Comparison of ENCODE assay signal across 8 cellular contexts in the genomic region with DNA sequence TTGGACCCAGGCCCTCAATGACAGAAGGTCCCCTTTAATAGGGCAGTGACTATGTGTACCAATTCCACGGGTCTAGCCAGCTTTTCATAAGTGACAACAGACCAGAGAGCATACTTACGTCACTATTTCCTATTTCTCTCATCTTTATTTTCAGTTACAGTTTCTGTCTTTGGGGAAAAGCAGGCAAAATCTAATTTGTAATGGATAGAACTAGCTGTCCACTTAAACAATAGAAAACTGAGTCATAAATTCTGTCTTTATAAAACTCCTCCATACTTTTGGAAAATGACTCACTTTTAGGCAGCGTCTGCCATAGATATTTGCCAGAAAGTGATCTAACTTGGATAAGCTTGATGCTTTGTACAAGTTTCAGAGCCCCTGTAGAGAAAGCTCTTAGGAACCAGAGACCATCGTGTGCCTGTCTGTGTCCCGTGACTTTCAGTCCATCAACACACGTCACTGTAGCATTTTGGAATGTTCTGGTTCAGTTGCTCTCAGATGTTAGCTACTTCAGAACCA.
DNase-seq lines count a peak whose midpoint lies in the region; ATAC-seq, FAIRE-seq and TF ChIP-seq lines count a peak whose summit lies in the region.

No MANE protein-coding gene starts in this region.

- H3K4me3 ChIP-seq in CD4-positive, CD25-positive, alpha-beta regulatory T cell (ENCODE audit: low read depth, low read length), result no peak overlapping the region
- no peak overlapping the region for H3K4me3 ChIP-seq in HUES6 (ENCODE audit: low read depth, low read length)
- H3K4me3 ChIP-seq in esophagus muscularis mucosa, result no peak overlapping the region

- H3K4me1 ChIP-seq in CD4-positive, CD25-positive, alpha-beta regulatory T cell (ENCODE audit: control insufficient read depth, insufficient read depth, low read length, poor library complexity, severe bottlenecking), result peaks cover 12% of the 10 kb centered on the region
- H3K4me1 ChIP-seq in HUES6 (ENCODE audit: control insufficient read depth, insufficient read depth, low read length), result peaks cover 41% of the 10 kb centered on the region
- no peaks in the 10 kb centered on the region for H3K4me1 ChIP-seq in esophagus muscularis mucosa

- H3K27ac ChIP-seq in CD4-positive, CD25-positive, alpha-beta regulatory T cell (ENCODE audit: insufficient read depth, low read length, poor library complexity, severe bottlenecking), result peak overlapping the region; percentile 49
- H3K27ac ChIP-seq in HUES6 (ENCODE audit: low read depth, low read length) (0 out of 2 replicates have a peak overlapping the region, but pooled peaks have one; percentile 32), esophagus muscularis mucosa (replicated peaks in 1 of 4) (peak overlapping the region; percentile 46 to 65 (median 50))

- WGBS in esophagus muscularis mucosa, result 35% methylated on average over 6 of the region's 6 CpGs

- intact Hi-C loops in esophagus muscularis mucosa (cut with DNase I), result no loop called here

- peaks cover 55 to 83% (median 65%) of the 10 kb centered on the region in 4 donors for H3K4me1 Mint-ChIP-seq in CD4-positive, CD25-positive, alpha-beta regulatory T cell

- FAIRE-seq in RCC 7860 (lab: Jason Lieb, UNC), result no peak

- no peak overlapping the region for H3K9ac ChIP-seq in HUES6 (ENCODE audit: low read length)

- no peak for ATAC-seq in CD4-positive, CD25-positive, alpha-beta regulatory T cell (ENCODE audit: low read depth in 2 of 2)
- ATAC-seq in GM19467 (IDR thresholded peaks at IDR 0.05; ENCODE audit: unreplicated experiment), result peak; percentile 83

- no peak for TF ChIP-seq EP300 in esophagus muscularis mucosa (IDR thresholded peaks at IDR 0.05)

- H3K27me3 ChIP-seq in CD4-positive, CD25-positive, alpha-beta regulatory T cell (ENCODE audit: control insufficient read depth, insufficient read depth, low read length), result no peaks in the 10 kb centered on the region
- H3K27me3 ChIP-seq in HUES6 (ENCODE audit: control insufficient read depth, insufficient read depth, low read length) (no peaks in the 10 kb centered on the region), esophagus muscularis mucosa (no peaks in the 10 kb centered on the region)

- peak overlapping the region in 3 of 4 donors; percentile 15 to 71 (median 36) for H3K4me3 Mint-ChIP-seq in CD4-positive, CD25-positive, alpha-beta regulatory T cell

- no peak for TF ChIP-seq CTCF in esophagus muscularis mucosa (IDR thresholded peaks at IDR 0.05)

- H3K9me3 Mint-ChIP-seq in CD4-positive, CD25-positive, alpha-beta regulatory T cell, result no peaks in the 10 kb centered on the region

- no peak for TF ChIP-seq POLR2A in esophagus muscularis mucosa (IDR thresholded peaks at IDR 0.05; ENCODE audit: low read depth)

- H3K27ac Mint-ChIP-seq in CD4-positive, CD25-positive, alpha-beta regulatory T cell, result peak overlapping the region in 2 of 3 donors; percentile 83 to 91

- peaks cover 13% of the 10 kb centered on the region for H3K36me3 Mint-ChIP-seq in CD4-positive, CD25-positive, alpha-beta regulatory T cell

- H3K9me3 ChIP-seq in CD4-positive, CD25-positive, alpha-beta regulatory T cell (ENCODE audit: control insufficient read depth in 2 of 2, low read length in 2 of 2), result no peaks in the 10 kb centered on the region
- H3K9me3 ChIP-seq in HUES6 (ENCODE audit: control insufficient read depth, insufficient read depth, low read depth, low read length) (no peaks in the 10 kb centered on the region), esophagus muscularis mucosa (no peaks in the 10 kb centered on the region)

- peaks cover 5% of the 10 kb centered on the region for H3K36me3 ChIP-seq in CD4-positive, CD25-positive, alpha-beta regulatory T cell (ENCODE audit: control insufficient read depth, insufficient read depth, low read length)
- no peaks in the 10 kb centered on the region for H3K36me3 ChIP-seq in HUES6 (ENCODE audit: control insufficient read depth, insufficient read depth, low read length)
- no peaks in the 10 kb centered on the region for H3K36me3 ChIP-seq in esophagus muscularis mucosa

- no peaks in the 10 kb centered on the region for H3K27me3 Mint-ChIP-seq in CD4-positive, CD25-positive, alpha-beta regulatory T cell

- peak in 1 of 3 donors; percentile 15 for DNase-seq in CD4-positive, CD25-positive, alpha-beta regulatory T cell
- DNase-seq in esophagus muscularis mucosa (ENCODE audit: extremely low spot score) (no peak), NOMO-1 treated with DMSO at 0.1 percent for 48 hours (lab: John Stamatoyannopoulos, UW; ENCODE audit: unreplicated experiment) (no peak), globus pallidus (ENCODE audit: low spot score) (no peak), RCC 7860 (ENCODE audit: low spot score) (no peak), NCI-H2227 (lab: John Stamatoyannopoulos, UW; ENCODE audit: unreplicated experiment) (no peak)
